1 cellular context compared by ENCODE assay signal in the genomic region with DNA sequence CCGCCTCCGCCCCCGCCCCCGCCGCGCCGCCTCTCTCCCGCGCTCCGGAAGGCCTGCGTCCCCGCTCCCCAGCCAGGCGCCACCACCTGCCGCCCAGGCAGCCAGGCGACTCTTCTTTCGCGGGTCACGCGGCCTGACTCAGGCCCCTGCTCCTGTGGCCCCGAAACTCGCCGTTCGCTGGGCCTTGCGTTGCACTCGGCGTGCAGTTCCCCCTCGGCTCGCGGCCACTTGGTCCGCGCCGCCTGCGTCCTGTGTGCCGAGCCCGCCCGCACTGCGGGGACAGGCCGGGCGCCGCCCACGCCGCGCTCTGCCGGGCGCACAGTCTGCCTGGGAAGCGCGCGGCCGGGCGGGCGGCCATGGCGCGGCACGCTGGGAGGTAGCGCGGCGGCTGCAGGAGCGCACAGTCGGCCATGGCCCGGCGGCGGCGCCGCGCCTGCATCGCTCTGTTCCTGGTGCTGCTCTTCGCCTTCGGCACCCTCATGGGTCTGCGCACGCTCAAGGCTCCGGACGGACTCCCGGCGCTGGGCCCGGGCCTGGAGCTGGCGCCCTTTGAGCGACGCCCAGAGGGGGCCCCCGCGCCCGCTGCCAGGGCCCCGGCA.
TF ChIP-seq lines count a peak whose summit lies in the region.

Gene MANEAL, plus strand, starts transcription at position 75 of the 599 bp plus-strand sequence. Its CDS starts 336 bp downstream, at position 411.

TF ChIP-seq in HepG2, 621 proteins besides CTCF, POLR2A, EP300 and RAD21 (continued from another document and continues in another):
- TF ChIP-seq, protein P1, sequence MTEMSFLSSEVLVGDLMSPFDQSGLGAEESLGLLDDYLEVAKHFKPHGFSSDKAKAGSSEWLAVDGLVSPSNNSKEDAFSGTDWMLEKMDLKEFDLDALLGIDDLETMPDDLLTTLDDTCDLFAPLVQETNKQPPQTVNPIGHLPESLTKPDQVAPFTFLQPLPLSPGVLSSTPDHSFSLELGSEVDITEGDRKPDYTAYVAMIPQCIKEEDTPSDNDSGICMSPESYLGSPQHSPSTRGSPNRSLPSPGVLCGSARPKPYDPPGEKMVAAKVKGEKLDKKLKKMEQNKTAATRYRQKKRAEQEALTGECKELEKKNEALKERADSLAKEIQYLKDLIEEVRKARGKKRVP (CRISPR knock-in tag; IDR thresholded peaks at IDR 0.05): peak in 1 of 2 experiments; percentile 39; a peak in 1 of 4 replicates
- 0 out of 2 replicates have a peak, but pooled peaks have one; percentile 7 for TF ChIP-seq ZNF614 (CRISPR knock-in tag; IDR thresholded peaks at IDR 0.05; ENCODE audit: borderline replicate concordance)
- peak; percentile 49; the same call in 1 of the 2 replicates for TF ChIP-seq KDM2A (CRISPR knock-in tag; IDR thresholded peaks at IDR 0.05; ENCODE audit: borderline replicate concordance, low read depth)
- TF ChIP-seq ZBTB33 (CRISPR knock-in tag; IDR thresholded peaks at IDR 0.05): no peak; the same call in 1 of the 2 replicates
- peak; percentile 80 for TF ChIP-seq GABPB1 (CRISPR knock-in tag; IDR thresholded peaks at IDR 0.05)
- no peak for TF ChIP-seq AGO2 (optimal IDR thresholded peaks at IDR 0.05; ENCODE audit: low read depth, low read length)
- 0 out of 2 replicates have a peak, but pooled peaks have one; percentile 39 for TF ChIP-seq ZNF557 (CRISPR knock-in tag; IDR thresholded peaks at IDR 0.05)
- TF ChIP-seq ISX (CRISPR knock-in tag; conservative IDR thresholded peaks at IDR 0.05): no peak
- TF ChIP-seq, protein P2, sequence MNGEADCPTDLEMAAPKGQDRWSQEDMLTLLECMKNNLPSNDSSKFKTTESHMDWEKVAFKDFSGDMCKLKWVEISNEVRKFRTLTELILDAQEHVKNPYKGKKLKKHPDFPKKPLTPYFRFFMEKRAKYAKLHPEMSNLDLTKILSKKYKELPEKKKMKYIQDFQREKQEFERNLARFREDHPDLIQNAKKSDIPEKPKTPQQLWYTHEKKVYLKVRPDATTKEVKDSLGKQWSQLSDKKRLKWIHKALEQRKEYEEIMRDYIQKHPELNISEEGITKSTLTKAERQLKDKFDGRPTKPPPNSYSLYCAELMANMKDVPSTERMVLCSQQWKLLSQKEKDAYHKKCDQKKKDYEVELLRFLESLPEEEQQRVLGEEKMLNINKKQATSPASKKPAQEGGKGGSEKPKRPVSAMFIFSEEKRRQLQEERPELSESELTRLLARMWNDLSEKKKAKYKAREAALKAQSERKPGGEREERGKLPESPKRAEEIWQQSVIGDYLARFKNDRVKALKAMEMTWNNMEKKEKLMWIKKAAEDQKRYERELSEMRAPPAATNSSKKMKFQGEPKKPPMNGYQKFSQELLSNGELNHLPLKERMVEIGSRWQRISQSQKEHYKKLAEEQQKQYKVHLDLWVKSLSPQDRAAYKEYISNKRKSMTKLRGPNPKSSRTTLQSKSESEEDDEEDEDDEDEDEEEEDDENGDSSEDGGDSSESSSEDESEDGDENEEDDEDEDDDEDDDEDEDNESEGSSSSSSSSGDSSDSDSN (CRISPR knock-in tag; IDR thresholded peaks at IDR 0.05): peak; percentile 78; the same call in 1 of the 2 replicates
- 0 out of 2 replicates have a peak, but pooled peaks have one; percentile 62 for TF ChIP-seq MTF1 (CRISPR knock-in tag; IDR thresholded peaks at IDR 0.05)
- TF ChIP-seq, protein P3, sequence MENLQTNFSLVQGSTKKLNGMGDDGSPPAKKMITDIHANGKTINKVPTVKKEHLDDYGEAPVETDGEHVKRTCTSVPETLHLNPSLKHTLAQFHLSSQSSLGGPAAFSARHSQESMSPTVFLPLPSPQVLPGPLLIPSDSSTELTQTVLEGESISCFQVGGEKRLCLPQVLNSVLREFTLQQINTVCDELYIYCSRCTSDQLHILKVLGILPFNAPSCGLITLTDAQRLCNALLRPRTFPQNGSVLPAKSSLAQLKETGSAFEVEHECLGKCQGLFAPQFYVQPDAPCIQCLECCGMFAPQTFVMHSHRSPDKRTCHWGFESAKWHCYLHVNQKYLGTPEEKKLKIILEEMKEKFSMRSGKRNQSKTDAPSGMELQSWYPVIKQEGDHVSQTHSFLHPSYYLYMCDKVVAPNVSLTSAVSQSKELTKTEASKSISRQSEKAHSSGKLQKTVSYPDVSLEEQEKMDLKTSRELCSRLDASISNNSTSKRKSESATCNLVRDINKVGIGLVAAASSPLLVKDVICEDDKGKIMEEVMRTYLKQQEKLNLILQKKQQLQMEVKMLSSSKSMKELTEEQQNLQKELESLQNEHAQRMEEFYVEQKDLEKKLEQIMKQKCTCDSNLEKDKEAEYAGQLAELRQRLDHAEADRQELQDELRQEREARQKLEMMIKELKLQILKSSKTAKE (CRISPR knock-in tag; IDR thresholded peaks at IDR 0.05; ENCODE audit: borderline replicate concordance): peak; percentile 54; the same call in 1 of the 2 replicates
- TF ChIP-seq HOXD1 (CRISPR knock-in tag; IDR thresholded peaks at IDR 0.05): 0 out of 2 replicates have a peak, but pooled peaks have one; percentile 30
- TF ChIP-seq ZNF180 (CRISPR knock-in tag; IDR thresholded peaks at IDR 0.05; ENCODE audit: borderline replicate concordance, low read depth): no peak
- TF ChIP-seq ZSCAN20 (CRISPR knock-in tag; IDR thresholded peaks at IDR 0.05; ENCODE audit: borderline replicate concordance): peak; percentile 76; the same call in 1 of the 2 replicates
- peak; percentile 93 for TF ChIP-seq YEATS4 (CRISPR knock-in tag; IDR thresholded peaks at IDR 0.05; ENCODE audit: borderline replicate concordance)
- TF ChIP-seq, protein P4, sequence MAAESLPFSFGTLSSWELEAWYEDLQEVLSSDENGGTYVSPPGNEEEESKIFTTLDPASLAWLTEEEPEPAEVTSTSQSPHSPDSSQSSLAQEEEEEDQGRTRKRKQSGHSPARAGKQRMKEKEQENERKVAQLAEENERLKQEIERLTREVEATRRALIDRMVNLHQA (CRISPR knock-in tag; IDR thresholded peaks at IDR 0.05): no peak
- TF ChIP-seq ZNF547 (CRISPR knock-in tag; IDR thresholded peaks at IDR 0.05): peak; percentile 27; the same call in 1 of the 2 replicates
- TF ChIP-seq SMAD1 (CRISPR knock-in tag; IDR thresholded peaks at IDR 0.05; ENCODE audit: borderline replicate concordance, low read depth): no peak
- TF ChIP-seq ZNF574 (CRISPR knock-in tag; IDR thresholded peaks at IDR 0.05): 0 out of 2 replicates have a peak, but pooled peaks have one; percentile 33
- peak; percentile 64 for TF ChIP-seq ARID4A (CRISPR knock-in tag; IDR thresholded peaks at IDR 0.05; ENCODE audit: borderline replicate concordance)
- no peak for TF ChIP-seq ZHX2 (IDR thresholded peaks at IDR 0.05; ENCODE audit: low read depth)
- peak; percentile 76; the same call in 1 of the 2 replicates for TF ChIP-seq ZHX2 (CRISPR knock-in tag; IDR thresholded peaks at IDR 0.05; ENCODE audit: borderline replicate concordance)
- no peak for TF ChIP-seq SP140L (CRISPR knock-in tag; IDR thresholded peaks at IDR 0.05; ENCODE audit: borderline replicate concordance)
- TF ChIP-seq ZNF331 (CRISPR knock-in tag; IDR thresholded peaks at IDR 0.05): 0 out of 2 replicates have a peak, but pooled peaks have one; percentile 13
- TF ChIP-seq ZNF543 (CRISPR knock-in tag; IDR thresholded peaks at IDR 0.05): no peak
- no peak for TF ChIP-seq HNRNPL (IDR thresholded peaks at IDR 0.05; ENCODE audit: low read depth, low read length)
- no peak for TF ChIP-seq EED (CRISPR knock-in tag; IDR thresholded peaks at IDR 0.05)
